Comparison of ENCODE assay signal across 1 cellular context in genomic region chr6:3240595-3240994, GRCh38.
A peak's percentile ranks its signal among the peaks of the same experiment; 100 is the strongest.
TF ChIP-seq lines count a peak whose summit lies in the region.

No MANE protein-coding gene starts in this region.

TF ChIP-seq in K562, 482 proteins besides CTCF, POLR2A, EP300 and RAD21:
- TF ChIP-seq PHB2 (IDR thresholded peaks at IDR 0.05; ENCODE audit: low read depth) (no peak), L3MBTL2 (IDR thresholded peaks at IDR 0.05) (peak; percentile 74), E2F6 (IDR thresholded peaks at IDR 0.05; ENCODE audit: borderline replicate concordance in 1 of 2, extremely low read depth in 1 of 2, insufficient read depth in 1 of 2, insufficient read length in 1 of 2, low read depth in 1 of 2, low read length in 1 of 2, poor library complexity in 1 of 2, severe bottlenecking in 1 of 2) (peak; percentile 19 to 47), ILF3 (IDR thresholded peaks at IDR 0.05; ENCODE audit: borderline replicate concordance) (no peak), POLR2G (IDR thresholded peaks at IDR 0.05; ENCODE audit: low read depth, low read length) (no peak), HMG20B (CRISPR knock-in tag; IDR thresholded peaks at IDR 0.05) (no peak), CBX2 (IDR thresholded peaks at IDR 0.05; ENCODE audit: insufficient read depth, low read length, poor library complexity, severe bottlenecking) (no peak)
- TF ChIP-seq, protein P1, sequence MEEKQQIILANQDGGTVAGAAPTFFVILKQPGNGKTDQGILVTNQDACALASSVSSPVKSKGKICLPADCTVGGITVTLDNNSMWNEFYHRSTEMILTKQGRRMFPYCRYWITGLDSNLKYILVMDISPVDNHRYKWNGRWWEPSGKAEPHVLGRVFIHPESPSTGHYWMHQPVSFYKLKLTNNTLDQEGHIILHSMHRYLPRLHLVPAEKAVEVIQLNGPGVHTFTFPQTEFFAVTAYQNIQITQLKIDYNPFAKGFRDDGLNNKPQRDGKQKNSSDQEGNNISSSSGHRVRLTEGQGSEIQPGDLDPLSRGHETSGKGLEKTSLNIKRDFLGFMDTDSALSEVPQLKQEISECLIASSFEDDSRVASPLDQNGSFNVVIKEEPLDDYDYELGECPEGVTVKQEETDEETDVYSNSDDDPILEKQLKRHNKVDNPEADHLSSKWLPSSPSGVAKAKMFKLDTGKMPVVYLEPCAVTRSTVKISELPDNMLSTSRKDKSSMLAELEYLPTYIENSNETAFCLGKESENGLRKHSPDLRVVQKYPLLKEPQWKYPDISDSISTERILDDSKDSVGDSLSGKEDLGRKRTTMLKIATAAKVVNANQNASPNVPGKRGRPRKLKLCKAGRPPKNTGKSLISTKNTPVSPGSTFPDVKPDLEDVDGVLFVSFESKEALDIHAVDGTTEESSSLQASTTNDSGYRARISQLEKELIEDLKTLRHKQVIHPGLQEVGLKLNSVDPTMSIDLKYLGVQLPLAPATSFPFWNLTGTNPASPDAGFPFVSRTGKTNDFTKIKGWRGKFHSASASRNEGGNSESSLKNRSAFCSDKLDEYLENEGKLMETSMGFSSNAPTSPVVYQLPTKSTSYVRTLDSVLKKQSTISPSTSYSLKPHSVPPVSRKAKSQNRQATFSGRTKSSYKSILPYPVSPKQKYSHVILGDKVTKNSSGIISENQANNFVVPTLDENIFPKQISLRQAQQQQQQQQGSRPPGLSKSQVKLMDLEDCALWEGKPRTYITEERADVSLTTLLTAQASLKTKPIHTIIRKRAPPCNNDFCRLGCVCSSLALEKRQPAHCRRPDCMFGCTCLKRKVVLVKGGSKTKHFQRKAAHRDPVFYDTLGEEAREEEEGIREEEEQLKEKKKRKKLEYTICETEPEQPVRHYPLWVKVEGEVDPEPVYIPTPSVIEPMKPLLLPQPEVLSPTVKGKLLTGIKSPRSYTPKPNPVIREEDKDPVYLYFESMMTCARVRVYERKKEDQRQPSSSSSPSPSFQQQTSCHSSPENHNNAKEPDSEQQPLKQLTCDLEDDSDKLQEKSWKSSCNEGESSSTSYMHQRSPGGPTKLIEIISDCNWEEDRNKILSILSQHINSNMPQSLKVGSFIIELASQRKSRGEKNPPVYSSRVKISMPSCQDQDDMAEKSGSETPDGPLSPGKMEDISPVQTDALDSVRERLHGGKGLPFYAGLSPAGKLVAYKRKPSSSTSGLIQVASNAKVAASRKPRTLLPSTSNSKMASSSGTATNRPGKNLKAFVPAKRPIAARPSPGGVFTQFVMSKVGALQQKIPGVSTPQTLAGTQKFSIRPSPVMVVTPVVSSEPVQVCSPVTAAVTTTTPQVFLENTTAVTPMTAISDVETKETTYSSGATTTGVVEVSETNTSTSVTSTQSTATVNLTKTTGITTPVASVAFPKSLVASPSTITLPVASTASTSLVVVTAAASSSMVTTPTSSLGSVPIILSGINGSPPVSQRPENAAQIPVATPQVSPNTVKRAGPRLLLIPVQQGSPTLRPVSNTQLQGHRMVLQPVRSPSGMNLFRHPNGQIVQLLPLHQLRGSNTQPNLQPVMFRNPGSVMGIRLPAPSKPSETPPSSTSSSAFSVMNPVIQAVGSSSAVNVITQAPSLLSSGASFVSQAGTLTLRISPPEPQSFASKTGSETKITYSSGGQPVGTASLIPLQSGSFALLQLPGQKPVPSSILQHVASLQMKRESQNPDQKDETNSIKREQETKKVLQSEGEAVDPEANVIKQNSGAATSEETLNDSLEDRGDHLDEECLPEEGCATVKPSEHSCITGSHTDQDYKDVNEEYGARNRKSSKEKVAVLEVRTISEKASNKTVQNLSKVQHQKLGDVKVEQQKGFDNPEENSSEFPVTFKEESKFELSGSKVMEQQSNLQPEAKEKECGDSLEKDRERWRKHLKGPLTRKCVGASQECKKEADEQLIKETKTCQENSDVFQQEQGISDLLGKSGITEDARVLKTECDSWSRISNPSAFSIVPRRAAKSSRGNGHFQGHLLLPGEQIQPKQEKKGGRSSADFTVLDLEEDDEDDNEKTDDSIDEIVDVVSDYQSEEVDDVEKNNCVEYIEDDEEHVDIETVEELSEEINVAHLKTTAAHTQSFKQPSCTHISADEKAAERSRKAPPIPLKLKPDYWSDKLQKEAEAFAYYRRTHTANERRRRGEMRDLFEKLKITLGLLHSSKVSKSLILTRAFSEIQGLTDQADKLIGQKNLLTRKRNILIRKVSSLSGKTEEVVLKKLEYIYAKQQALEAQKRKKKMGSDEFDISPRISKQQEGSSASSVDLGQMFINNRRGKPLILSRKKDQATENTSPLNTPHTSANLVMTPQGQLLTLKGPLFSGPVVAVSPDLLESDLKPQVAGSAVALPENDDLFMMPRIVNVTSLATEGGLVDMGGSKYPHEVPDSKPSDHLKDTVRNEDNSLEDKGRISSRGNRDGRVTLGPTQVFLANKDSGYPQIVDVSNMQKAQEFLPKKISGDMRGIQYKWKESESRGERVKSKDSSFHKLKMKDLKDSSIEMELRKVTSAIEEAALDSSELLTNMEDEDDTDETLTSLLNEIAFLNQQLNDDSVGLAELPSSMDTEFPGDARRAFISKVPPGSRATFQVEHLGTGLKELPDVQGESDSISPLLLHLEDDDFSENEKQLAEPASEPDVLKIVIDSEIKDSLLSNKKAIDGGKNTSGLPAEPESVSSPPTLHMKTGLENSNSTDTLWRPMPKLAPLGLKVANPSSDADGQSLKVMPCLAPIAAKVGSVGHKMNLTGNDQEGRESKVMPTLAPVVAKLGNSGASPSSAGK (IDR thresholded peaks at IDR 0.05): peak; percentile 57; the same call in 1 of the 2 replicates
